In genomic region chr5:127299678-127300077, GRCh38 we compare ENCODE assay signal across 13 cellular contexts. TPM values are rescaled to one million over a fixed set of nuclear protein-coding genes. Genes with fewer than 3 reads are reported as not detected.
DNase-seq lines count a peak whose midpoint lies in the region; ATAC-seq and TF ChIP-seq lines count a peak whose summit lies in the region.
"Had no signal": no experiment of that assay in that cellular context is flagged by ENCODE, and none has a peak within 500 bp of the region (broad histone marks: within the 10 kb centered on the region; RNA-seq: fewer than 3 reads in every experiment).

No MANE protein-coding gene starts in this region.

- H3K9ac ChIP-seq in adipocyte (ENCODE audit: low read length) (no peak overlapping the region), trophoblast cell (ENCODE audit: low read length) (no peak overlapping the region)

- no peak overlapping the region for H3K4me2 ChIP-seq in trophoblast cell (ENCODE audit: low read length)

- H3K27ac ChIP-seq in trophoblast cell (ENCODE audit: low read depth, low read length): no peak overlapping the region
- no peak overlapping the region for H3K27ac ChIP-seq in foreskin keratinocyte
- H3K27ac ChIP-seq: Peyer's patch had no signal

- no peak overlapping the region for H4K12ac ChIP-seq in trophoblast cell (ENCODE audit: low read depth, low read length)

- no peaks in the 10 kb centered on the region for H3K4me1 Mint-ChIP-seq in T-helper 17 cell

- H3K9me3 ChIP-seq in adipocyte (ENCODE audit: control insufficient read depth, low read length) (no peaks in the 10 kb centered on the region), trophoblast cell (ENCODE audit: insufficient read depth, low read depth, low read length) (no peaks in the 10 kb centered on the region), T-helper 17 cell (ENCODE audit: control insufficient read depth, low read length, poor library complexity, severe bottlenecking) (no peaks in the 10 kb centered on the region)
- H3K9me3 ChIP-seq: Peyer's patch had no signal

- in situ Hi-C loops in G401 (cut with HindIII; ENCODE audit: low sequenced_read_pairs): no loop called here

- H3K4me1 ChIP-seq in adipocyte (ENCODE audit: control insufficient read depth, insufficient read depth, low read length) (no peaks in the 10 kb centered on the region), trophoblast cell (ENCODE audit: control insufficient read depth in 1 of 2, insufficient read depth in 2 of 2, low read length in 2 of 2) (no peaks in the 10 kb centered on the region), foreskin keratinocyte (peaks cover 4% of the 10 kb centered on the region)
- H3K4me1 ChIP-seq: Peyer's patch had no signal

- H2BK5ac ChIP-seq in trophoblast cell (ENCODE audit: low read depth, low read length, poor library complexity): no peak overlapping the region

- no peaks in the 10 kb centered on the region for H3K79me2 ChIP-seq in trophoblast cell (ENCODE audit: control insufficient read depth, insufficient read depth, low read length, poor library complexity)

- no peaks in the 10 kb centered on the region for H3K79me1 ChIP-seq in trophoblast cell (ENCODE audit: low read length)

- H3K27me3 ChIP-seq in adipocyte (replicated peaks; ENCODE audit: control insufficient read depth, insufficient read depth, low read length) (no peaks in the 10 kb centered on the region), trophoblast cell (ENCODE audit: insufficient read depth, low read length) (no peaks in the 10 kb centered on the region), foreskin keratinocyte (peaks cover 20% of the 10 kb centered on the region)
- H3K27me3 ChIP-seq: Peyer's patch had no signal

- no peak overlapping the region for H2AFZ ChIP-seq in trophoblast cell (ENCODE audit: insufficient read depth, low read length, poor library complexity)

- no CpG with 5 or more reads among the region's 2 CpGs for WGBS in trophoblast cell (ENCODE audit: extremely low coverage, insufficient coverage, insufficient read length)

- no peak overlapping the region for H2AK5ac ChIP-seq in trophoblast cell (ENCODE audit: low read length)

- TF ChIP-seq CTCF in foreskin keratinocyte (conservative IDR thresholded peaks at IDR 0.05): no peak

- DNase-seq in G401 (ENCODE audit: low spot score) (peak; percentile 25), NCI-H1417 (lab: John Stamatoyannopoulos, UW) (peak; percentile 8 to 77 (median 25)), adipocyte (ENCODE audit: low read depth) (peak; percentile 29), left colon (no peak), trophoblast cell (no peak), foreskin keratinocyte (no peak), T-helper 17 cell (no peak)
- no peak for DNase-seq in activated CD8-positive, alpha-beta memory T cell treated with anti-CD3 and anti-CD28 coated beads, Interleukin-2, amount 50 U/mL, for 48 hours
- DNase-seq: activated CD4-positive, alpha-beta T cell treated with anti-CD3 and anti-CD28 coated beads, Interleukin-2, amount 50 U/mL, for 48 hours; aorta; Peyer's patch; stimulated activated CD4-positive, alpha-beta T cell treated with anti-CD3 and anti-CD28 coated beads, Interleukin-12 subunit alpha, Interleukin-12 subunit beta, amount 100 ng/mL, for 4 hours had no signal

- no peak overlapping the region for H3K14ac ChIP-seq in trophoblast cell (ENCODE audit: low read length)

- H3K27ac Mint-ChIP-seq in T-helper 17 cell: no peak overlapping the region
- H3K27ac Mint-ChIP-seq: T-helper 2 cell treated with Interferon-gamma antibody and Interleukin-4, amounts not matched to agents 5 μg/mL and 100 μg/mL, for 36 hours had no signal

- H3K23ac ChIP-seq in trophoblast cell (ENCODE audit: low read length): no peak overlapping the region

- H3K4ac ChIP-seq in trophoblast cell (ENCODE audit: low read depth, low read length): no peak overlapping the region

- no peak overlapping the region for H3K4me3 Mint-ChIP-seq in T-helper 17 cell
- H3K4me3 Mint-ChIP-seq: T-helper 2 cell treated with Interferon-gamma antibody and Interleukin-4, amounts not matched to agents 5 μg/mL and 100 μg/mL, for 36 hours had no signal

- H2BK120ac ChIP-seq in trophoblast cell (ENCODE audit: insufficient read depth, low read length, poor library complexity): no peak overlapping the region

- H3K36me3 ChIP-seq in adipocyte (ENCODE audit: control insufficient read depth, insufficient read depth, low read length, severe bottlenecking): no peaks in the 10 kb centered on the region
- H3K36me3 ChIP-seq in trophoblast cell (ENCODE audit: control insufficient read depth in 1 of 2, insufficient read depth in 2 of 2, low read length in 2 of 2): no peaks in the 10 kb centered on the region
- H3K36me3 ChIP-seq: Peyer's patch had no signal

- H3K27me3 Mint-ChIP-seq in T-helper 17 cell: peaks cover 48% of the 10 kb centered on the region

- H4K8ac ChIP-seq in trophoblast cell (ENCODE audit: low read depth, low read length): no peak overlapping the region

- ATAC-seq in left colon: peak; percentile 49
- ATAC-seq in foreskin keratinocyte: no peak
- no peak for ATAC-seq in T-helper 17 cell

- no peak overlapping the region for H2BK12ac ChIP-seq in trophoblast cell (ENCODE audit: low read length)

- H3K18ac ChIP-seq in trophoblast cell (ENCODE audit: low read length): no peak overlapping the region

- intact Hi-C loops in left colon (cut with DNase I, micrococcal nuclease): no loop called here

- H3K4me3 ChIP-seq in adipocyte (ENCODE audit: low read length): no peak overlapping the region
- no peak overlapping the region for H3K4me3 ChIP-seq in trophoblast cell (ENCODE audit: low read depth, low read length)
- H3K4me3 ChIP-seq: Peyer's patch had no signal

- H3K36me3 Mint-ChIP-seq in T-helper 17 cell (ENCODE audit: low read depth): peaks cover 2% of the 10 kb centered on the region

- H4K91ac ChIP-seq in trophoblast cell (ENCODE audit: low read depth, low read length): no peak overlapping the region

RNA-seq across cellular contexts. Expression of gene MEGF10, which starts 9.1 kb away (rescaled TPM):
- 0.03 TPM in 1 of 2 replicates, not detected in the other for total RNA-seq in G401 (2014; rRNA removed; shearing (Covaris generic))
- total RNA-seq in left colon (under 1 TPM; 0.49 to 0.92 TPM), foreskin keratinocyte (not detected in 2 replicates), T-helper 17 cell (not detected)
- 0.10 and 0.12 TPM in 2 replicates for polyA plus RNA-seq in trophoblast cell (2013)
- polyA plus RNA-seq in foreskin keratinocyte: not detected in 2 replicates

Comparison
In these comparisons a context has a peak if more than half of its experiments do, and no peak if none do; other contexts are left out.
1. DNase-seq: peak in G401 (single experiment), NCI-H1417 (3 of 3) and adipocyte (single experiment); none in left colon (0 of 2), trophoblast cell (0 of 2), foreskin keratinocyte (0 of 2), activated CD8-positive, alpha-beta memory T cell treated with anti-CD3 and anti-CD28 coated beads, Interleukin-2, amount 50 U/mL, for 48 hours (single experiment) and T-helper 17 cell (0 of 3).